19 cellular contexts compared by ENCODE assay signal in genomic region chr19:8045872-8046568, GRCh38. TPM values are rescaled to one million over a fixed set of nuclear protein-coding genes. Genes with fewer than 3 reads are reported as not detected.
"Had no signal": no experiment of that assay in that cellular context is flagged by ENCODE, and none has a peak within 500 bp of the region (broad histone marks: within the 10 kb centered on the region; RNA-seq: fewer than 3 reads in every experiment).

No MANE protein-coding gene starts in this region.

- H3K4me3 ChIP-seq: cardiac muscle cell had no signal

- DNase-seq: activated CD4-positive, alpha-beta memory T cell treated with anti-CD3 and anti-CD28 coated beads for 36 hours; activated CD4-positive, CD25-positive, alpha-beta regulatory T cell; activated CD8-positive, alpha-beta memory T cell treated with anti-CD3 and anti-CD28 coated beads for 24 hours; activated gamma-delta T cell treated with Interleukin-2 at 50 U/mL for 16 hours; activated naive CD8-positive, alpha-beta T cell treated with anti-CD3 and anti-CD28 coated beads for 36 hours; activated T-cell treated with anti-CD3 and anti-CD28 coated beads, Interleukin-2, amount 50 U/mL, for 72 hours; brain microvascular endothelial cell; NCI-H1092; NCI-H1930; NCI-H2107; NCI-H446; SK-N-SH; T-helper 1 cell had no signal

- H3K4me2 ChIP-seq: KMS-11, SK-N-SH had no signal

- ATAC-seq: activated T-cell treated with anti-CD3 and anti-CD28 coated beads, Interleukin-2, amount 50 U/mL, for 72 hours; Right ventricle myocardium inferior had no signal

- H3K9me3 ChIP-seq: SK-N-SH had no signal

- H3K36me3 ChIP-seq: brain microvascular endothelial cell, cardiac muscle cell had no signal

- H3K9ac ChIP-seq: KMS-11, SK-N-SH had no signal

- H3K27ac ChIP-seq: brain microvascular endothelial cell, cardiac muscle cell, KMS-11, VCaP had no signal

- H3K27me3 ChIP-seq: brain microvascular endothelial cell had no signal

RNA-seq across cellular contexts. Expression of gene CCL25, which starts 6.5 kb away (rescaled TPM):
- total RNA-seq: activated CD4-positive, alpha-beta memory T cell treated with anti-CD3 and anti-CD28 coated beads for 36 hours; activated T-helper 2 cell treated with anti-CD3 and anti-CD28 coated beads, Interferon-gamma antibody, Interleukin-2, Interleukin-4, amounts not matched to agents 10 μg/mL and 5 μg/mL and 100 μg/mL, durations not matched to agents 14 hours and 24 hours and 36 hours; cardiac muscle cell; MCF 10A; Right ventricle myocardium inferior had no signal
- polyA plus RNA-seq: cardiac muscle cell, SK-N-SH had no signal
